In genomic region chr1:41245659-41246058, GRCh38 we compare ENCODE assay signal across 17 cellular contexts. TPM values are rescaled to one million over a fixed set of nuclear protein-coding genes. Genes with fewer than 3 reads are reported as not detected.
A peak's percentile ranks its signal among the peaks of the same experiment; 100 is the strongest.
DNase-seq lines count a peak whose midpoint lies in the region; ATAC-seq, FAIRE-seq and TF ChIP-seq lines count a peak whose summit lies in the region.
"Had no signal": no experiment of that assay in that cellular context is flagged by ENCODE, and none has a peak within 500 bp of the region (broad histone marks: within the 10 kb centered on the region; RNA-seq: fewer than 3 reads in every experiment).

No MANE protein-coding gene starts in this region.

- no peaks in the 10 kb centered on the region for H3K79me2 ChIP-seq in HepG2 (ENCODE audit: insufficient read depth, low read length)
- H3K79me2 ChIP-seq in hepatocyte: peaks cover 10% of the 10 kb centered on the region

- TF ChIP-seq RAD21 in HepG2 (CRISPR knock-in tag; IDR thresholded peaks at IDR 0.05): no peak

- no peak overlapping the region for H2AFZ ChIP-seq in HepG2 (ENCODE audit: low read length)
- H2AFZ ChIP-seq in hepatocyte: peak overlapping the region; percentile 5

- no TSS peak for BruUV-seq in HepG2 (replicated peaks; lab: Mats Ljungman, UMichigan)

- POLR2A ChIA-PET in HepG2 (lab: Yijun Ruan, JAX): no interaction called here
- POLR2A ChIA-PET in activated CD8-positive, alpha-beta T cell treated with anti-CD3 and anti-CD28 coated beads for 36 hours (lab: Charles Lee): no interaction called here

- H3K4me1 ChIP-seq in HepG2 (ENCODE audit: insufficient read depth, low read length) (peaks cover 49% of the 10 kb centered on the region), right lobe of liver (peaks cover 0 to 7% (median 0%) of the 10 kb centered on the region in 4 donors), hepatocyte (ENCODE audit: insufficient read depth) (peaks cover 32% of the 10 kb centered on the region), endodermal cell (ENCODE audit: control insufficient read depth, insufficient read depth, low read length) (peaks cover 2% of the 10 kb centered on the region)

- H3K4me2 ChIP-seq in HepG2 (ENCODE audit: low read depth, low read length): no peak overlapping the region
- H3K4me2 ChIP-seq in hepatocyte: peak overlapping the region; percentile 23

- H3K27me3 ChIP-seq in HepG2 (ENCODE audit: control insufficient read depth in 1 of 2, insufficient read depth in 2 of 2, low read length in 2 of 2) (no peaks in the 10 kb centered on the region), right lobe of liver (no peaks in the 10 kb centered on the region), hepatocyte (no peaks in the 10 kb centered on the region), endodermal cell (ENCODE audit: control insufficient read depth, insufficient read depth, low read length, poor library complexity, severe bottlenecking) (peaks cover 17% of the 10 kb centered on the region)
- H3K27me3 ChIP-seq: gastroesophageal sphincter had no signal

- peaks cover 2% of the 10 kb centered on the region for H3K36me3 Mint-ChIP-seq in T-helper 17 cell (ENCODE audit: low read depth)
- H3K36me3 Mint-ChIP-seq in endodermal cell (ENCODE audit: low read depth): no peaks in the 10 kb centered on the region
- H3K36me3 Mint-ChIP-seq in activated CD8-positive, alpha-beta T cell treated with anti-CD3 and anti-CD28 coated beads for 36 hours (ENCODE audit: low read depth): peaks cover 4% of the 10 kb centered on the region

- no peak overlapping the region for H3K4me3 ChIP-seq in HepG2 (replicated peaks in 1 of 3; ENCODE audit: insufficient read depth in 1 of 3, low read depth in 2 of 3, low read length in 3 of 3)
- no peak overlapping the region for H3K4me3 ChIP-seq in right lobe of liver
- no peak overlapping the region for H3K4me3 ChIP-seq in hepatocyte
- no peak overlapping the region for H3K4me3 ChIP-seq in endodermal cell (ENCODE audit: low read length)
- H3K4me3 ChIP-seq: gastroesophageal sphincter had no signal

- no peak for DNase-seq in HepG2 (ENCODE audit: low spot score)
- DNase-seq in right lobe of liver: no peak
- DNase-seq in T-helper 17 cell: no peak
- no peak for DNase-seq in hepatocyte (ENCODE audit: low spot score)
- peak; percentile 46 for DNase-seq in urothelium cell line (ENCODE audit: low spot score)
- no peak for DNase-seq in endodermal cell
- no peak for DNase-seq in activated CD8-positive, alpha-beta T cell treated with anti-CD3 and anti-CD28 coated beads for 36 hours
- DNase-seq: activated CD8-positive, alpha-beta memory T cell treated with anti-CD3 and anti-CD28 coated beads for 24 hours; CD8-positive, alpha-beta T cell; naive thymus-derived CD4-positive, alpha-beta T cell; NCI-H2029; NCI-H510A treated with DMSO at 0.1 percent for 48 hours; stimulated activated naive CD8-positive, alpha-beta T cell treated with anti-CD3 and anti-CD28 coated beads, Interleukin-15, amount 100 ng/mL, for 72 hours had no signal

- H3K36me3 ChIP-seq in HepG2 (replicated peaks in 1 of 2; ENCODE audit: control insufficient read depth in 1 of 2, insufficient read depth in 2 of 2, low read length in 2 of 2) (no peaks in the 10 kb centered on the region), right lobe of liver (no peaks in the 10 kb centered on the region), hepatocyte (replicated peaks; ENCODE audit: insufficient read depth, low read depth) (no peaks in the 10 kb centered on the region), endodermal cell (ENCODE audit: control insufficient read depth, insufficient read depth, low read length) (no peaks in the 10 kb centered on the region)
- H3K36me3 ChIP-seq: gastroesophageal sphincter had no signal

- H3K27ac ChIP-seq in HepG2 (ENCODE audit: extremely low read length, insufficient read depth, low read length): no peak overlapping the region
- H3K27ac ChIP-seq in right lobe of liver: no peak overlapping the region
- H3K27ac ChIP-seq in hepatocyte: peak overlapping the region; percentile 42
- H3K27ac ChIP-seq in endodermal cell (ENCODE audit: low read depth, low read length): no peak overlapping the region
- H3K27ac ChIP-seq: gastroesophageal sphincter, HL-60 had no signal

- 48% methylated on average over 2 of the region's 2 CpGs for WGBS in HepG2 (ENCODE audit: low lambda C conversion rate)
- WGBS in right lobe of liver (ENCODE audit: insufficient coverage, low coverage, low lambda C conversion rate, missing lambda C conversion rate): 78% methylated on average over 2 of the region's 2 CpGs
- WGBS in hepatocyte (ENCODE audit: low lambda C conversion rate, missing lambda C conversion rate): 46% methylated on average over 2 of the region's 2 CpGs
- WGBS in endodermal cell (ENCODE audit: insufficient coverage in 1 of 2, insufficient read length in 1 of 2), 2 experiments: 100% methylated on average over 2 of the region's 2 CpGs; no CpG with 5 or more reads in 1 of the 2 experiments

- no peaks in the 10 kb centered on the region for H3K9me2 ChIP-seq in hepatocyte (replicated peaks; ENCODE audit: insufficient read depth)

- no peaks in the 10 kb centered on the region for H3K9me3 ChIP-seq in HepG2 (ENCODE audit: low read length)
- H3K9me3 ChIP-seq in right lobe of liver: no peaks in the 10 kb centered on the region
- no peaks in the 10 kb centered on the region for H3K9me3 ChIP-seq in T-helper 17 cell (ENCODE audit: control insufficient read depth, low read length, poor library complexity, severe bottlenecking)
- no peaks in the 10 kb centered on the region for H3K9me3 ChIP-seq in hepatocyte (ENCODE audit: low read depth)
- no peaks in the 10 kb centered on the region for H3K9me3 ChIP-seq in endodermal cell (ENCODE audit: control insufficient read depth, low read length)
- H3K9me3 ChIP-seq: gastroesophageal sphincter had no signal

- peak overlapping the region; percentile 41 for H3K27ac Mint-ChIP-seq in T-helper 17 cell
- H3K27ac Mint-ChIP-seq in endodermal cell: no peak overlapping the region
- H3K27ac Mint-ChIP-seq in activated CD8-positive, alpha-beta T cell treated with anti-CD3 and anti-CD28 coated beads for 36 hours: no peak overlapping the region
- H3K27ac Mint-ChIP-seq: activated T-helper 1 cell treated with anti-CD3 and anti-CD28 coated beads, Interleukin-12 subunit alpha, Interleukin-12 subunit beta, Interleukin-2, Interleukin-4 antibody, amounts not matched to agents 30 ng/mL and 10 ng/mL and 1 ng/mL, durations not matched to agents 14 hours and 24 hours and 36 hours; CD8-positive, alpha-beta T cell; stimulated activated naive CD8-positive, alpha-beta T cell treated with anti-CD3 and anti-CD28 coated beads, Interleukin-15, amount 100 ng/mL, for 72 hours had no signal

- H3K27me3 Mint-ChIP-seq in T-helper 17 cell: peaks cover 4% of the 10 kb centered on the region
- peaks cover 32% of the 10 kb centered on the region for H3K27me3 Mint-ChIP-seq in endodermal cell (ENCODE audit: insufficient read depth)
- H3K27me3 Mint-ChIP-seq in activated CD8-positive, alpha-beta T cell treated with anti-CD3 and anti-CD28 coated beads for 36 hours: peaks cover 2% of the 10 kb centered on the region

- FAIRE-seq in HepG2 (lab: Jason Lieb, UNC): no peak
- FAIRE-seq in urothelium cell line (lab: Jason Lieb, UNC): peak; percentile 58

- H3K9me3 Mint-ChIP-seq in endodermal cell: no peaks in the 10 kb centered on the region
- no peaks in the 10 kb centered on the region for H3K9me3 Mint-ChIP-seq in activated CD8-positive, alpha-beta T cell treated with anti-CD3 and anti-CD28 coated beads for 36 hours
- H3K9me3 Mint-ChIP-seq: activated T-helper 1 cell treated with anti-CD3 and anti-CD28 coated beads, Interleukin-12 subunit alpha, Interleukin-12 subunit beta, Interleukin-2, Interleukin-4 antibody, amounts not matched to agents 30 ng/mL and 10 ng/mL and 1 ng/mL, durations not matched to agents 14 hours and 24 hours and 36 hours; CD8-positive, alpha-beta T cell; stimulated activated naive CD8-positive, alpha-beta T cell treated with anti-CD3 and anti-CD28 coated beads, Interleukin-15, amount 100 ng/mL, for 72 hours had no signal

- ATAC-seq in HepG2 (no peak), right lobe of liver (no peak), T-helper 17 cell (no peak), HG03135 (IDR thresholded peaks at IDR 0.05; ENCODE audit: unreplicated experiment) (no peak)
- ATAC-seq in activated CD8-positive, alpha-beta T cell treated with anti-CD3 and anti-CD28 coated beads for 36 hours: no peak
- ATAC-seq: CD8-positive, alpha-beta T cell; gastroesophageal sphincter; naive thymus-derived CD4-positive, alpha-beta T cell; stimulated activated naive CD8-positive, alpha-beta T cell treated with anti-CD3 and anti-CD28 coated beads, Interleukin-15, amount 100 ng/mL, for 72 hours had no signal

- H4K20me1 ChIP-seq in HepG2 (ENCODE audit: insufficient read depth, low read length) (no peaks in the 10 kb centered on the region), hepatocyte (ENCODE audit: insufficient read depth, poor library complexity, severe bottlenecking) (no peaks in the 10 kb centered on the region)

- intact Hi-C loops in HepG2 (cut with micrococcal nuclease; ENCODE audit: unreplicated experiment): loop anchor here (10.0 kb wide), 1 partner anchor 91 kb away; no protein-coding TSS in a partner anchor
- intact Hi-C loops in right lobe of liver (cut with DNase I): no loop called here
- intact Hi-C loops in activated CD8-positive, alpha-beta T cell treated with anti-CD3 and anti-CD28 coated beads for 36 hours (cut with micrococcal nuclease): no loop called here

- no peak for TF ChIP-seq CTCF in HepG2 (CRISPR knock-in tag; IDR thresholded peaks at IDR 0.05)
- no peak for TF ChIP-seq CTCF in right lobe of liver (IDR thresholded peaks at IDR 0.05)
- no peak for TF ChIP-seq CTCF in hepatocyte (IDR thresholded peaks at IDR 0.05; ENCODE audit: poor library complexity)
- TF ChIP-seq CTCF in endodermal cell (conservative IDR thresholded peaks at IDR 0.05): no peak
- TF ChIP-seq CTCF in activated CD8-positive, alpha-beta T cell treated with anti-CD3 and anti-CD28 coated beads for 36 hours (IDR thresholded peaks at IDR 0.05): no peak

- H3K4me3 Mint-ChIP-seq in T-helper 17 cell (peak overlapping the region; percentile 25), endodermal cell (no peak overlapping the region)
- no peak overlapping the region for H3K4me3 Mint-ChIP-seq in activated CD8-positive, alpha-beta T cell treated with anti-CD3 and anti-CD28 coated beads for 36 hours
- H3K4me3 Mint-ChIP-seq: activated T-helper 1 cell treated with anti-CD3 and anti-CD28 coated beads, Interleukin-12 subunit alpha, Interleukin-12 subunit beta, Interleukin-2, Interleukin-4 antibody, amounts not matched to agents 30 ng/mL and 10 ng/mL and 1 ng/mL, durations not matched to agents 14 hours and 24 hours and 36 hours; CD8-positive, alpha-beta T cell; stimulated activated naive CD8-positive, alpha-beta T cell treated with anti-CD3 and anti-CD28 coated beads, Interleukin-15, amount 100 ng/mL, for 72 hours had no signal

- H3K4me1 Mint-ChIP-seq in T-helper 17 cell (peaks cover 15% of the 10 kb centered on the region), endodermal cell (peaks cover 20% of the 10 kb centered on the region)
- H3K4me1 Mint-ChIP-seq in activated CD8-positive, alpha-beta T cell treated with anti-CD3 and anti-CD28 coated beads for 36 hours (ENCODE audit: low read depth): peaks cover 11% of the 10 kb centered on the region

- CTCF ChIA-PET in HepG2 (lab: Yijun Ruan, JAX; ENCODE audit: low intra/inter-chr PET ratio, low total read pairs): no interaction called here
- CTCF ChIA-PET in activated CD8-positive, alpha-beta T cell treated with anti-CD3 and anti-CD28 coated beads for 36 hours (lab: Charles Lee): no interaction called here

- TF ChIP-seq EP300 in HepG2 (IDR thresholded peaks at IDR 0.05; ENCODE audit: low read depth in 2 of 2, low read length in 2 of 2) (no peak), HepG2 (CRISPR knock-in tag; IDR thresholded peaks at IDR 0.05; ENCODE audit: borderline replicate concordance) (no peak)

- in situ Hi-C loops in HepG2 (cut with HindIII; ENCODE audit: extremely low pct_ligation_motif_present, low pct_unique_long_range_greater_than_20kb): no loop called here

- H3K9ac ChIP-seq in HepG2 (ENCODE audit: insufficient read depth, low read depth, low read length) (no peak overlapping the region), endodermal cell (ENCODE audit: extremely low read depth, low read length, poor library complexity, severe bottlenecking) (no peak overlapping the region)

- TF ChIP-seq POLR2A in HepG2 (IDR thresholded peaks at IDR 0.05; ENCODE audit: insufficient read depth in 1 of 2, low read depth in 2 of 2, low read length in 2 of 2) (no peak), right lobe of liver (IDR thresholded peaks at IDR 0.05) (no peak)

RNA-seq across cellular contexts. Expression of gene SCMH1, which starts 3.6 kb away (rescaled TPM):
- total RNA-seq in HepG2 (2016; rRNA removed; fragmentation: Illumina TruSeq; extraction: Trizol) (35.5 and 41.8 TPM in 2 replicates), right lobe of liver (10 to 100 TPM in 4 of 6 experiments, 1 to 10 TPM in 2; 6.6 to 16.9 (median 13.1) TPM), T-helper 17 cell (10 to 100 TPM; 18.6 to 19.4 TPM), hepatocyte (42.8 and 52.3 TPM in 2 replicates), endodermal cell (10 to 100 TPM; 16.4 to 18.3 TPM)
- 51.7 and 53.7 TPM in 2 replicates for total RNA-seq in HepG2 (2016; cell fraction: cytosol; rRNA removed; fragmentation: Illumina TruSeq; extraction: Trizol; ENCODE audit: low read depth)
- total RNA-seq in HepG2 (2016; cell fraction: insoluble cytoplasmic fraction; rRNA removed; fragmentation: Illumina TruSeq; extraction: Trizol): 31.9 and 37.4 TPM in 2 replicates
- total RNA-seq in HepG2 (2016; cell fraction: membrane; rRNA removed; fragmentation: Illumina TruSeq; extraction: Trizol): 75.2 and 75.8 TPM in 2 replicates
- total RNA-seq in HepG2 (2016; cell fraction: nucleus; rRNA removed; fragmentation: Illumina TruSeq; extraction: Trizol): 42.3 and 50.1 TPM in 2 replicates
- polyA plus RNA-seq in HepG2 (2011; rRNA removed) (52.6 and 63.5 TPM in 2 replicates), hepatocyte (48.1 and 55.9 TPM in 2 replicates)
- polyA plus RNA-seq in HepG2 (2011; cell fraction: cytosol; rRNA removed): 35.2 and 35.4 TPM in 2 replicates
- polyA plus RNA-seq in HepG2 (2011; cell fraction: nucleus; rRNA removed): 95.4 and 97.7 TPM in 2 replicates
- 33.2 and 35.5 TPM in 2 replicates for polyA plus RNA-seq in HepG2 (2012)
- polyA plus RNA-seq in HepG2 (2016; cell fraction: cytosol; fragmentation: Illumina TruSeq; extraction: Trizol; ENCODE audit: low read depth): 40.3 and 41.7 TPM in 2 replicates
- polyA plus RNA-seq in HepG2 (2016; cell fraction: insoluble cytoplasmic fraction; fragmentation: Illumina TruSeq; extraction: Trizol; ENCODE audit: low read depth): 41.7 and 46.8 TPM in 2 replicates
- 78.2 and 89.1 TPM in 2 replicates for polyA plus RNA-seq in HepG2 (2016; cell fraction: membrane; fragmentation: Illumina TruSeq; extraction: Trizol; ENCODE audit: low read depth)
- polyA plus RNA-seq in HepG2 (2016; cell fraction: nucleus; fragmentation: Illumina TruSeq; extraction: Trizol; ENCODE audit: insufficient read depth, low read depth): 74.6 and 86.2 TPM in 2 replicates
- polyA minus RNA-seq in HepG2 (2011; rRNA and poly(A)+ RNA removed; ENCODE audit: low replicate concordance): 44.1 and 74.8 TPM in 2 replicates
- polyA minus RNA-seq in HepG2 (2011; cell fraction: cytosol; rRNA and poly(A)+ RNA removed): 14.4 and 16.0 TPM in 2 replicates
- polyA minus RNA-seq in HepG2 (2011; cell fraction: nucleus; rRNA and poly(A)+ RNA removed): 46.4 and 64.5 TPM in 2 replicates
- 35.8 TPM for polyA plus RNA-seq in endodermal cell (2013, experiment 1 of 2)
- 35.7 TPM for polyA plus RNA-seq in endodermal cell (2013, experiment 2 of 2)
- 10 to 100 TPM; 25.3 to 26.1 TPM for total RNA-seq in activated CD8-positive, alpha-beta T cell treated with anti-CD3 and anti-CD28 coated beads for 36 hours
